9 cellular contexts compared by ENCODE assay signal in genomic region chr3:10360478-10360877, GRCh38.
"Had no signal": no experiment of that assay in that cellular context is flagged by ENCODE, and none has a peak within 500 bp of the region (broad histone marks: within the 10 kb centered on the region; RNA-seq: fewer than 3 reads in every experiment).

No MANE protein-coding gene starts in this region.

- H3K27ac ChIP-seq: GM23248, HL-60 had no signal

- H3K36me3 ChIP-seq: HAP-1 had no signal

- H3K9me3 ChIP-seq: HAP-1 had no signal

- ATAC-seq: HCT116, HepG2, K562 had no signal

- DNase-seq: GM23248, GOT3, H7, KG1 had no signal

- H2AFZ ChIP-seq: GM23248 had no signal

- H3K9ac ChIP-seq: GM23248 had no signal

- H3K4me3 ChIP-seq: GM23248, HAP-1, K562 had no signal

- H3K4me1 ChIP-seq: HAP-1 had no signal
